In genomic region chr10:69475433-69475830, GRCh38 we compare ENCODE assay signal across 19 cellular contexts. TPM values are rescaled to one million over a fixed set of nuclear protein-coding genes. Genes with fewer than 3 reads are reported as not detected.
A peak's percentile ranks its signal among the peaks of the same experiment; 100 is the strongest.
DNase-seq lines count a peak whose midpoint lies in the region; ATAC-seq and TF ChIP-seq lines count a peak whose summit lies in the region.
"Had no signal": no experiment of that assay in that cellular context is flagged by ENCODE, and none has a peak within 500 bp of the region (broad histone marks: within the 10 kb centered on the region; RNA-seq: fewer than 3 reads in every experiment).

No MANE protein-coding gene starts in this region.

- H3K27ac ChIP-seq in mesenchymal stem cell (ENCODE audit: low read length, poor library complexity, severe bottlenecking): no peak overlapping the region
- H3K27ac ChIP-seq in stomach: peak overlapping the region; percentile 14 to 84 (median 81)
- H3K27ac ChIP-seq: PC-9 had no signal

- intact Hi-C loops in stomach (cut with DNase I; ENCODE audit: low total_unique reads): no loop called here

- no peak overlapping the region for H3K4me2 ChIP-seq in mesenchymal stem cell (ENCODE audit: low read length, poor library complexity, severe bottlenecking)

- H3K27ac Mint-ChIP-seq in T-cell: no peak overlapping the region
- H3K27ac Mint-ChIP-seq: T-helper 1 cell treated with Interleukin-12 subunit alpha and Interleukin-12 subunit beta and Interleukin-4 antibody, amounts not matched to agents 30 μg/mL and 1 μg/mL, for 36 hours; type B pancreatic cell had no signal

- no peak overlapping the region for H2BK5ac ChIP-seq in mesenchymal stem cell (ENCODE audit: low read depth, low read length, poor library complexity, severe bottlenecking)

- ATAC-seq in HG02840 (IDR thresholded peaks at IDR 0.05; ENCODE audit: low FRiP score, unreplicated experiment) (no peak), GM21390 (IDR thresholded peaks at IDR 0.05; ENCODE audit: unreplicated experiment) (no peak), T-cell (replicated peaks in 1 of 4) (no peak)
- ATAC-seq: GM12878, HepG2 had no signal

- TF ChIP-seq POLR2A in stomach (IDR thresholded peaks at IDR 0.05): no peak

- peaks cover 7 to 9% of the 10 kb centered on the region in 2 donors for H3K27me3 Mint-ChIP-seq in T-cell

- H2BK15ac ChIP-seq in mesenchymal stem cell (ENCODE audit: low read depth, poor library complexity, severe bottlenecking): peak overlapping the region; percentile 77

- TF ChIP-seq EP300 in stomach (IDR thresholded peaks at IDR 0.05): no peak

- peak overlapping the region; percentile 57 for H4K8ac ChIP-seq in mesenchymal stem cell (ENCODE audit: low read length)

- no peaks in the 10 kb centered on the region for H3K9me3 Mint-ChIP-seq in T-cell
- H3K9me3 Mint-ChIP-seq: T-helper 1 cell treated with Interleukin-12 subunit alpha and Interleukin-12 subunit beta and Interleukin-4 antibody, amounts not matched to agents 30 μg/mL and 1 μg/mL, for 36 hours; type B pancreatic cell had no signal

- peak overlapping the region in 1 of 2 experiments; percentile 52 for H3K4me3 ChIP-seq in mesenchymal stem cell (ENCODE audit: insufficient read depth in 1 of 2, low read depth in 1 of 2, low read length in 2 of 2)
- no peak overlapping the region for H3K4me3 ChIP-seq in stomach
- H3K4me3 ChIP-seq: adrenal gland, GM12878, PC-9 had no signal

- H3K36me3 ChIP-seq in mesenchymal stem cell (ENCODE audit: control insufficient read depth in 1 of 2, insufficient read depth in 2 of 2, low read depth in 1 of 2, low read length in 2 of 2) (no peaks in the 10 kb centered on the region), stomach (no peaks in the 10 kb centered on the region)
- H3K36me3 ChIP-seq: adrenal gland, BE2C had no signal

- peaks cover 0 to 9% (median 0%) of the 10 kb centered on the region in 3 donors for H3K4me1 Mint-ChIP-seq in T-cell

- POLR2A ChIA-PET in T-cell (lab: Charles Lee): no interaction called here

- DNase-seq in EH (ENCODE audit: low read depth) (peak; percentile 66), astrocyte of the hippocampus (ENCODE audit: low read depth, low spot score) (peak; percentile 26), mesenchymal stem cell (peak; percentile 61), stomach (no peak), HuH-7.5 (ENCODE audit: low spot score) (no peak), T-cell (no peak)
- DNase-seq: activated T-cell treated with anti-CD3 and anti-CD28 coated beads for 4 hours, BE2C, kidney glomerular epithelial cell, NCI-H1092 treated with DMSO at 0.1 percent for 48 hours, PC-9 had no signal

- H4K91ac ChIP-seq in mesenchymal stem cell (ENCODE audit: low read length): no peak overlapping the region

- H3K18ac ChIP-seq in mesenchymal stem cell (ENCODE audit: low read depth in 1 of 2, low read length in 2 of 2): peak overlapping the region; percentile 54 to 64

- no peak overlapping the region for H2AK5ac ChIP-seq in mesenchymal stem cell (ENCODE audit: low read length, severe bottlenecking)

- CTCF ChIA-PET in T-cell (lab: Charles Lee): no interaction called here

- peaks cover 3% of the 10 kb centered on the region for H3K79me1 ChIP-seq in mesenchymal stem cell (replicated peaks; ENCODE audit: low read length, poor library complexity, severe bottlenecking)

- H2BK120ac ChIP-seq in mesenchymal stem cell (ENCODE audit: low read depth, low read length): no peak overlapping the region

- H3K9me3 ChIP-seq in mesenchymal stem cell (ENCODE audit: control insufficient read depth, low read length) (no peaks in the 10 kb centered on the region), stomach (no peaks in the 10 kb centered on the region)
- H3K9me3 ChIP-seq: adrenal gland, BE2C had no signal

- no peak overlapping the region for H3K23ac ChIP-seq in mesenchymal stem cell (ENCODE audit: low read length in 2 of 2)

- H3K4me1 ChIP-seq in mesenchymal stem cell (ENCODE audit: control insufficient read depth, insufficient read depth, low read depth, low read length) (peaks cover 13% of the 10 kb centered on the region), stomach (peaks cover 51 to 99% (median 76%) of the 10 kb centered on the region in 4 donors)

- no peak for TF ChIP-seq CTCF in stomach (IDR thresholded peaks at IDR 0.05)

- H3K4ac ChIP-seq in mesenchymal stem cell (ENCODE audit: low read depth in 1 of 2, low read length in 2 of 2): peak overlapping the region in 1 of 2 experiments; percentile 67

- H3K9ac ChIP-seq in mesenchymal stem cell (ENCODE audit: low read length): peak overlapping the region; percentile 43

- WGBS in mesenchymal stem cell: 71% methylated on average over 2 of the region's 2 CpGs
- 62 to 81% (median 74%) methylated on average over 2 of the region's 2 CpGs for WGBS in stomach, 5 donors

- H3K4me3 Mint-ChIP-seq in T-cell: no peak overlapping the region
- H3K4me3 Mint-ChIP-seq: T-helper 1 cell treated with Interleukin-12 subunit alpha and Interleukin-12 subunit beta and Interleukin-4 antibody, amounts not matched to agents 30 μg/mL and 1 μg/mL, for 36 hours; type B pancreatic cell had no signal

- H2BK12ac ChIP-seq in mesenchymal stem cell (ENCODE audit: low read length in 2 of 2): peak overlapping the region; percentile 7 to 67

- peaks cover 4% of the 10 kb centered on the region for H3K36me3 Mint-ChIP-seq in T-cell
- H3K36me3 Mint-ChIP-seq: type B pancreatic cell had no signal

- H3K14ac ChIP-seq in mesenchymal stem cell (ENCODE audit: low read length in 2 of 2): no peak overlapping the region

- H2AFZ ChIP-seq in mesenchymal stem cell (ENCODE audit: low read depth, low read length): no peak overlapping the region
- H2AFZ ChIP-seq: PC-9 had no signal

- H3K27me3 ChIP-seq in mesenchymal stem cell (ENCODE audit: control insufficient read depth in 1 of 2, insufficient read depth in 1 of 2, low read length in 2 of 2) (peaks cover 0 to 22% of the 10 kb centered on the region in 2 experiments), stomach (no peaks in the 10 kb centered on the region)
- H3K27me3 ChIP-seq: adrenal gland, BE2C had no signal

RNA-seq across cellular contexts. Expression of gene TSPAN15, which starts 24.2 kb away (rescaled TPM):
- polyA plus RNA-seq in mesenchymal stem cell (2013, experiment 1 of 2): 19.6 TPM
- polyA plus RNA-seq in mesenchymal stem cell (2013, experiment 2 of 2): 19.5 TPM
- 100 to 1,000 TPM in 1 of 5 donors, 10 to 100 TPM in 4; 23.5 to 153 (median 97.4) TPM for total RNA-seq in stomach
- polyA plus RNA-seq in stomach: 10 to 100 TPM; 35.4 to 67.8 (median 55.8) TPM
- 1 to 10 TPM; 2.9 to 8.2 (median 6.2) TPM for total RNA-seq in T-cell

RNA-seq across cellular contexts. Expression of gene TACR2, which starts 58.7 kb away (rescaled TPM):
- not detected for polyA plus RNA-seq in mesenchymal stem cell (2013, experiment 1 of 2)
- polyA plus RNA-seq in mesenchymal stem cell (2013, experiment 2 of 2): 0.01 TPM
- total RNA-seq in stomach: 100 to 1,000 TPM in 1 of 5 donors, 10 to 100 TPM in 3, 1 to 10 TPM in 1; 5.7 to 133 (median 14.3) TPM
- 10 to 100 TPM in 1 of 3 donors, under 1 TPM in 1, not detected in 1; 0.56 to 67.8 TPM for polyA plus RNA-seq in stomach
- total RNA-seq in T-cell: not detected
- total RNA-seq: GM12878, HepG2, NCI-H460, PC-9 had no signal

Comparison
In these comparisons a context has a peak if more than half of its experiments do, and no peak if none do; other contexts are left out.
1. DNase-seq: peak in EH (single experiment), astrocyte of the hippocampus (single experiment) and mesenchymal stem cell (single experiment); none in stomach (single experiment), HuH-7.5 (single experiment) and T-cell (0 of 34).
2. RNA of gene TACR2, which starts 58.7 kb away (total RNA-seq): 5.7 to 133 TPM in stomach; not detected in T-cell; every median in the first group is over 4 times any median in the second.